ENCODE assay signal across 7 cellular contexts in genomic region chr13:19864339-19865309, GRCh38. TPM values are rescaled to one million over a fixed set of nuclear protein-coding genes. Genes with fewer than 3 reads are reported as not detected.
DNase-seq lines count a peak whose midpoint lies in the region; ATAC-seq, FAIRE-seq and TF ChIP-seq lines count a peak whose summit lies in the region.

No MANE protein-coding gene starts in this region.

- TF ChIP-seq POLR2A in spleen (IDR thresholded peaks at IDR 0.05): no peak

- 7 to 11% (median 8%) methylated on average over 40 to 54 of the region's 54 CpGs for WGBS in spleen, 5 donors

- intact Hi-C loops in spleen (cut with DNase I; ENCODE audit: low total_unique reads): loop anchor here (5.0 to 10.0 kb wide), 2 partner anchors 82 to 230 kb away; partner anchors contain the start of genes MPHOSPH8 and PSPC1

- H3K27me3 ChIP-seq in bronchial epithelial cell (ENCODE audit: control insufficient read depth, insufficient read depth, low read length): no peaks in the 10 kb centered on the region
- no peaks in the 10 kb centered on the region for H3K27me3 ChIP-seq in spleen (replicated peaks in 1 of 7)

- H3K9me3 ChIP-seq in spleen: no peaks in the 10 kb centered on the region

- peaks cover 16 to 35% (median 23%) of the 10 kb centered on the region in 6 donors for H3K4me1 ChIP-seq in spleen

- ATAC-seq in GM18502 (IDR thresholded peaks at IDR 0.05; ENCODE audit: poor library complexity, unreplicated experiment) (peak; percentile 20), HG02798 (IDR thresholded peaks at IDR 0.05; ENCODE audit: poor library complexity, unreplicated experiment) (peak; percentile 14)

- H3K4me3 ChIP-seq in bronchial epithelial cell (ENCODE audit: low read depth, low read length) (peak overlapping the region; percentile 78), spleen (peak overlapping the region; percentile 65 to 94 (median 78))

- no peaks in the 10 kb centered on the region for H3K36me3 ChIP-seq in bronchial epithelial cell (ENCODE audit: control insufficient read depth, insufficient read depth, low read length)
- H3K36me3 ChIP-seq in spleen: peaks cover 0 to 8% (median 0%) of the 10 kb centered on the region in 6 donors

- TF ChIP-seq CTCF in VCaP (conservative IDR thresholded peaks at IDR 0.05) (peak; percentile 52), bronchial epithelial cell (IDR thresholded peaks at IDR 0.05; ENCODE audit: insufficient read depth, low read length, severe bottlenecking) (peak; percentile 45), spleen (IDR thresholded peaks at IDR 0.05 in 8 of 11, conservative IDR thresholded peaks at IDR 0.05 in 3 of 11) (peak; percentile 43 to 89 (median 80))

- H3K27ac ChIP-seq in VCaP (peak overlapping the region; percentile 87), spleen (peak overlapping the region; percentile 97 to 100 (median 99))

- peak; percentile 63 to 79 for DNase-seq in NCI-H2081 (lab: John Stamatoyannopoulos, UW)
- DNase-seq in bronchial epithelial cell (ENCODE audit: low read depth): peak; percentile 59
- DNase-seq in iris pigment epithelial cell (ENCODE audit: low read depth): peak; percentile 79
- DNase-seq in spleen: peak; percentile 94

- FAIRE-seq in bronchial epithelial cell (lab: Jason Lieb, UNC): no peak

RNA-seq across cellular contexts. Expression of gene ZMYM5, which starts 1.2 kb away (rescaled TPM):
- 11.1 and 12.4 TPM in 2 replicates for total RNA-seq in bronchial epithelial cell
- total RNA-seq in spleen: 10 to 100 TPM; 13.2 to 24.4 (median 18.8) TPM
- 1 to 10 TPM; 5.7 to 7.4 (median 6.6) TPM for polyA plus RNA-seq in spleen

Comparison
In these comparisons a context has a peak if more than half of its experiments do, and no peak if none do; other contexts are left out.
1. Peak in every context shown above with its lines: DNase-seq, ATAC-seq, H3K4me3 ChIP-seq and H3K27ac ChIP-seq.